8 cellular contexts compared by ENCODE assay signal in the genomic region with DNA sequence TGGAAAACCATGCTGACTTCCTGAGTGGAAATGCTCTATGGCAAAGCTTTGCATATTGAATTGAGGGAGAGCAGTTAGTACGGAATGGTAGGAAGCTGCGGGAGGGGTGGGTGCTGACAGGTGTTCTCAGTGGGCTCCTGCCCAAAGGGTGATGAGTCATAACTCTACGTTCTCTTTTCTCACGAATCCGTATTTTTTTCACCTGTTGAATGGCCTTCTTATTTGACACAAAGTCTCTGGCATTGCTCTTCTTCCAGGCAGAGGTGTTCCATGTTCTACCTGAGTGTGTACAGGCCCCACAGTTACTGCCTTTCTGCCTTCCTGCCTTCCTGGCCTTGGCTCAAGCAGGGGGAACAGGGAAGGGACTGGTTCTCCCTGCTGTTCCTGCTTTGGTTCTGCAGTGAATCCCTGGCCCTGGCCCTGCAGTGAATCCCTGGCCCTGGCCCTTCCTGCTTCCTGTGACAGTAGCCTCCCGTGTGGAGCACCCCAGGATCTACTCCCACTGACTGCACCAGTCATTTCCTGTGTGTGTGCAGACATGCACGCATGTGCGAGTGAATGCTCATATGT. TPM values are rescaled to one million over a fixed set of nuclear protein-coding genes. Genes with fewer than 3 reads are reported as not detected.
A peak's percentile ranks its signal among the peaks of the same experiment; 100 is the strongest.
DNase-seq lines count a peak whose midpoint lies in the region; ATAC-seq and TF ChIP-seq lines count a peak whose summit lies in the region.
"Had no signal": no experiment of that assay in that cellular context is flagged by ENCODE, and none has a peak within 500 bp of the region (broad histone marks: within the 10 kb centered on the region; RNA-seq: fewer than 3 reads in every experiment).

No MANE protein-coding gene starts in this region.

- peaks cover 18% of the 10 kb centered on the region for H3K4me1 Mint-ChIP-seq in activated T-cell treated with anti-CD3 and anti-CD28 coated beads, Interleukin-2, amount 50 U/mL, for 4 hours (ENCODE audit: low read depth)

- no peak for TF ChIP-seq CTCF in gastrocnemius medialis (IDR thresholded peaks at IDR 0.05 in 4 of 5, conservative IDR thresholded peaks at IDR 0.05 in 1 of 5)

- H3K4me1 ChIP-seq in gastrocnemius medialis, result peaks cover 55% of the 10 kb centered on the region in 2 donors

- ATAC-seq in GM18868 (IDR thresholded peaks at IDR 0.05; ENCODE audit: unreplicated experiment) (peak; percentile 49), HG03354 (IDR thresholded peaks at IDR 0.05; ENCODE audit: poor library complexity, severe bottlenecking, unreplicated experiment) (peak; percentile 52), gastrocnemius medialis (no peak), HG02973 (IDR thresholded peaks at IDR 0.05; ENCODE audit: unreplicated experiment) (no peak)
- ATAC-seq in activated T-cell treated with anti-CD3 and anti-CD28 coated beads, Interleukin-2, amount 50 U/mL, for 4 hours, result no peak

- no peak overlapping the region for H3K4me3 ChIP-seq in gastrocnemius medialis

- H3K36me3 Mint-ChIP-seq in activated T-cell treated with anti-CD3 and anti-CD28 coated beads, Interleukin-2, amount 50 U/mL, for 4 hours (ENCODE audit: insufficient read depth), result peaks cover 15% of the 10 kb centered on the region

- peak overlapping the region; percentile 30 to 71 (median 49) for H3K27ac ChIP-seq in gastrocnemius medialis

- H3K36me3 ChIP-seq in gastrocnemius medialis, result peaks cover 0 to 13% of the 10 kb centered on the region in 2 donors

- H3K27me3 Mint-ChIP-seq in activated T-cell treated with anti-CD3 and anti-CD28 coated beads, Interleukin-2, amount 50 U/mL, for 4 hours (ENCODE audit: low read depth), result no peaks in the 10 kb centered on the region

- H3K27me3 ChIP-seq in gastrocnemius medialis, result no peaks in the 10 kb centered on the region

- intact Hi-C loops in gastrocnemius medialis (cut with DNase I; ENCODE audit: low total_unique reads), result no loop called here

- H3K9me3 ChIP-seq in gastrocnemius medialis, result no peaks in the 10 kb centered on the region

- DNase-seq in dermis blood vessel endothelial cell (peak; percentile 73), gastrocnemius medialis (no peak), NCI-H1048 (lab: John Stamatoyannopoulos, UW) (no peak)
- no peak for DNase-seq in activated T-cell treated with anti-CD3 and anti-CD28 coated beads, Interleukin-2, amount 50 U/mL, for 4 hours
- DNase-seq: T-helper 9 cell had no signal

- H3K4me3 Mint-ChIP-seq in activated T-cell treated with anti-CD3 and anti-CD28 coated beads, Interleukin-2, amount 50 U/mL, for 4 hours, result no peak overlapping the region

- in situ Hi-C loops in gastrocnemius medialis (cut with MboI; ENCODE audit: low sequenced_read_pairs in 4 of 4), result loop anchor here in 3 of 4 donors (5.0 to 25.0 kb wide), 2 partner anchors 64 to 314 kb away; no protein-coding TSS in a partner anchor

- no peaks in the 10 kb centered on the region for H3K9me3 Mint-ChIP-seq in activated T-cell treated with anti-CD3 and anti-CD28 coated beads, Interleukin-2, amount 50 U/mL, for 4 hours

- no peak for TF ChIP-seq POLR2A in gastrocnemius medialis (IDR thresholded peaks at IDR 0.05)

RNA-seq across cellular contexts. Expression of a gene that starts 31.9 kb away (rescaled TPM):
- total RNA-seq in dermis blood vessel endothelial cell (52.1 and 67.3 TPM in 2 replicates), gastrocnemius medialis (100 to 1,000 TPM in 2 of 4 donors, 10 to 100 TPM in 2; 59.5 to 109 (median 98.6) TPM)
- 10 to 100 TPM; 17.2 to 22.3 (median 22.2) TPM for total RNA-seq in activated T-cell treated with anti-CD3 and anti-CD28 coated beads, Interleukin-2, amount 50 U/mL, for 4 hours

Comparison
In these comparisons a context has a peak if more than half of its experiments do, and no peak if none do; other contexts are left out.
1. ATAC-seq: peak in GM18868 (single experiment) and HG03354 (single experiment); none in gastrocnemius medialis (0 of 2), activated T-cell treated with anti-CD3 and anti-CD28 coated beads, Interleukin-2, amount 50 U/mL, for 4 hours (0 of 2) and HG02973 (single experiment).